9 cellular contexts compared by ENCODE assay signal in genomic region chr7:18064242-18064838, GRCh38. TPM values are rescaled to one million over a fixed set of nuclear protein-coding genes. Genes with fewer than 3 reads are reported as not detected.
DNase-seq lines count a peak whose midpoint lies in the region; ATAC-seq and TF ChIP-seq lines count a peak whose summit lies in the region.
"Had no signal": no experiment of that assay in that cellular context is flagged by ENCODE, and none has a peak within 500 bp of the region (broad histone marks: within the 10 kb centered on the region; RNA-seq: fewer than 3 reads in every experiment).

No MANE protein-coding gene starts in this region.

- no peak overlapping the region for H3K18ac ChIP-seq in trophoblast cell (ENCODE audit: low read length)

- TF ChIP-seq CTCF in LNCaP clone FGC (IDR thresholded peaks at IDR 0.05; ENCODE audit: control insufficient read depth, extremely low read depth, insufficient read depth), result peak; percentile 67

- no peak overlapping the region for H2BK5ac ChIP-seq in trophoblast cell (ENCODE audit: low read depth, low read length, poor library complexity)

- H3K14ac ChIP-seq in trophoblast cell (ENCODE audit: low read length), result no peak overlapping the region

- no peaks in the 10 kb centered on the region for H3K79me2 ChIP-seq in trophoblast cell (ENCODE audit: control insufficient read depth, insufficient read depth, low read length, poor library complexity)

- no peaks in the 10 kb centered on the region for H3K4me1 ChIP-seq in trophoblast cell (ENCODE audit: control insufficient read depth in 1 of 2, insufficient read depth in 2 of 2, low read length in 2 of 2)

- no peak overlapping the region for H3K4ac ChIP-seq in trophoblast cell (ENCODE audit: low read depth, low read length)

- no peak overlapping the region for H3K23ac ChIP-seq in trophoblast cell (ENCODE audit: low read length)

- H2AK5ac ChIP-seq in trophoblast cell (ENCODE audit: low read length), result no peak overlapping the region

- no peak overlapping the region for H2BK120ac ChIP-seq in trophoblast cell (ENCODE audit: insufficient read depth, low read length, poor library complexity)

- H4K91ac ChIP-seq in trophoblast cell (ENCODE audit: low read depth, low read length), result no peak overlapping the region

- no peak overlapping the region for H2AFZ ChIP-seq in trophoblast cell (ENCODE audit: insufficient read depth, low read length, poor library complexity)

- H3K9ac ChIP-seq in trophoblast cell (ENCODE audit: low read length), result no peak overlapping the region

- no peak overlapping the region for H4K12ac ChIP-seq in trophoblast cell (ENCODE audit: low read depth, low read length)

- ATAC-seq in GM19351 (IDR thresholded peaks at IDR 0.05; ENCODE audit: unreplicated experiment) (peak; percentile 73), HG02970 (IDR thresholded peaks at IDR 0.05; ENCODE audit: low FRiP score, unreplicated experiment) (no peak)
- ATAC-seq: naive thymus-derived CD8-positive, alpha-beta T cell had no signal

- no peak overlapping the region for H3K4me2 ChIP-seq in trophoblast cell (ENCODE audit: low read length)

- no peak overlapping the region for H3K4me3 ChIP-seq in LNCaP clone FGC (ENCODE audit: low read depth, low read length)
- H3K4me3 ChIP-seq in trophoblast cell (ENCODE audit: low read depth, low read length), result no peak overlapping the region

- peak; percentile 66 for DNase-seq in DMS 273 (lab: John Stamatoyannopoulos, UW; ENCODE audit: unreplicated experiment)
- DNase-seq in DMS 273 treated with DMSO at 0.1 percent for 48 hours (lab: John Stamatoyannopoulos, UW), result no peak
- no peak for DNase-seq in LNCaP clone FGC (ENCODE audit: low read depth)
- peak; percentile 22 for DNase-seq in dermis blood vessel endothelial cell
- peak; percentile 48 to 82 for DNase-seq in trophoblast cell
- DNase-seq in amygdala (lab: John Stamatoyannopoulos, UW), result no peak

- no peak overlapping the region for H3K27ac ChIP-seq in trophoblast cell (ENCODE audit: low read depth, low read length)

- no CpG with 5 or more reads among the region's 6 CpGs for WGBS in trophoblast cell (ENCODE audit: extremely low coverage, insufficient coverage, insufficient read length)

- H3K79me1 ChIP-seq in trophoblast cell (ENCODE audit: low read length), result no peaks in the 10 kb centered on the region

- H2BK12ac ChIP-seq in trophoblast cell (ENCODE audit: low read length), result no peak overlapping the region

- H3K36me3 ChIP-seq in trophoblast cell (ENCODE audit: control insufficient read depth in 1 of 2, insufficient read depth in 2 of 2, low read length in 2 of 2), result no peaks in the 10 kb centered on the region

- H4K8ac ChIP-seq in trophoblast cell (ENCODE audit: low read depth, low read length), result no peak overlapping the region

- no peaks in the 10 kb centered on the region for H3K27me3 ChIP-seq in trophoblast cell (ENCODE audit: insufficient read depth, low read length)

- H3K9me3 ChIP-seq in trophoblast cell (ENCODE audit: insufficient read depth, low read depth, low read length), result no peaks in the 10 kb centered on the region

RNA-seq across cellular contexts. Expression of gene PRPS1L1, which starts 36.7 kb away (rescaled TPM):
- 0.14 TPM in 1 of 2 replicates, not detected in the other for total RNA-seq in dermis blood vessel endothelial cell
- not detected in 2 replicates for polyA plus RNA-seq in trophoblast cell (2013)
- total RNA-seq: naive thymus-derived CD8-positive, alpha-beta T cell had no signal
- polyA plus RNA-seq: naive thymus-derived CD8-positive, alpha-beta T cell had no signal

Comparison
In these comparisons a context has a peak if more than half of its experiments do, and no peak if none do; other contexts are left out.
1. DNase-seq: peak in DMS 273 (single experiment), dermis blood vessel endothelial cell (single experiment) and trophoblast cell (2 of 2); none in DMS 273 treated with DMSO at 0.1 percent for 48 hours (single experiment), LNCaP clone FGC (single experiment) and amygdala (0 of 56).